ENCODE assay signal across 2 cellular contexts in the genomic region with DNA sequence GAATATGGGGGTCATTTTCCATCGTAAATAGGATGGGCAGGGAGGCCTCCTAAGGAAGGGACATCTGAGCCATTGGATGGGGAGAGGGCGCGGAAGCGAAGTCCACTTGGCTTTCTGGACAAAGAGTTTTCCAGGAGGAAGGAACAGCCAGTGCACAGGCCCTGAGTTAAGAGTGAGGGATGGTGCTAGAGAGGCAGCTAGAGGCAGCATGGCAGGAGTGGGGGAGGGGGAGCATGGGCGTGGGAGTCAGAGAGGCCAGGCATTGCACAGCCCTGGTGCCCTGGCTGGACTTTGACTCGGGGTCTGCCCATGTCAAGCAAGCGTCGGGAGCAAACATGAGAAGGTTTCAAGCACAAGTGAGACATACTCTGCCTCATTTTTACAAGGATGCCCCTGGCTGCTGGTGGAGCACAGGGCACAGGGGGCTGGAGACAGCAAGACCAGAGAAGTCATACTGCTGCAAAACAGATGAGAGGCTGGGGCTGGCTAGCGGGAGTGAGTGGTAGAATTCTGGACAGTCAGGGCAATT.
TF ChIP-seq lines count a peak whose summit lies in the region.

No MANE protein-coding gene starts in this region.

TF ChIP-seq in K562, 482 proteins besides CTCF, POLR2A, EP300 and RAD21 (continued from another document and continues in another):
- no peak for TF ChIP-seq ZNF655 (CRISPR knock-in tag; IDR thresholded peaks at IDR 0.05)
- TF ChIP-seq CHD2 (IDR thresholded peaks at IDR 0.05; ENCODE audit: low read depth, low read length): 0 out of 2 replicates have a peak, but pooled peaks have one; percentile 3
- 0 out of 4 replicates have a peak, but pooled peaks of 1 of the 2 experiments have one; percentile 13 for TF ChIP-seq UBTF (IDR thresholded peaks at IDR 0.05; ENCODE audit: borderline replicate concordance in 1 of 2, low read depth in 2 of 2, low read length in 2 of 2)
- no peak for TF ChIP-seq ZNF589 (CRISPR knock-in tag; IDR thresholded peaks at IDR 0.05; ENCODE audit: low read depth)
- TF ChIP-seq, protein P1, sequence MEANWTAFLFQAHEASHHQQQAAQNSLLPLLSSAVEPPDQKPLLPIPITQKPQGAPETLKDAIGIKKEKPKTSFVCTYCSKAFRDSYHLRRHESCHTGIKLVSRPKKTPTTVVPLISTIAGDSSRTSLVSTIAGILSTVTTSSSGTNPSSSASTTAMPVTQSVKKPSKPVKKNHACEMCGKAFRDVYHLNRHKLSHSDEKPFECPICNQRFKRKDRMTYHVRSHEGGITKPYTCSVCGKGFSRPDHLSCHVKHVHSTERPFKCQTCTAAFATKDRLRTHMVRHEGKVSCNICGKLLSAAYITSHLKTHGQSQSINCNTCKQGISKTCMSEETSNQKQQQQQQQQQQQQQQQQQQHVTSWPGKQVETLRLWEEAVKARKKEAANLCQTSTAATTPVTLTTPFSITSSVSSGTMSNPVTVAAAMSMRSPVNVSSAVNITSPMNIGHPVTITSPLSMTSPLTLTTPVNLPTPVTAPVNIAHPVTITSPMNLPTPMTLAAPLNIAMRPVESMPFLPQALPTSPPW (CRISPR knock-in tag; IDR thresholded peaks at IDR 0.05): no peak
- 0 out of 2 replicates have a peak, but pooled peaks have one; percentile 6 for TF ChIP-seq MAFK (IDR thresholded peaks at IDR 0.05; ENCODE audit: low read length)

TF ChIP-seq in liver, 16 proteins besides CTCF, POLR2A, EP300 and RAD21 (continued from another document):
- TF ChIP-seq, protein P2, sequence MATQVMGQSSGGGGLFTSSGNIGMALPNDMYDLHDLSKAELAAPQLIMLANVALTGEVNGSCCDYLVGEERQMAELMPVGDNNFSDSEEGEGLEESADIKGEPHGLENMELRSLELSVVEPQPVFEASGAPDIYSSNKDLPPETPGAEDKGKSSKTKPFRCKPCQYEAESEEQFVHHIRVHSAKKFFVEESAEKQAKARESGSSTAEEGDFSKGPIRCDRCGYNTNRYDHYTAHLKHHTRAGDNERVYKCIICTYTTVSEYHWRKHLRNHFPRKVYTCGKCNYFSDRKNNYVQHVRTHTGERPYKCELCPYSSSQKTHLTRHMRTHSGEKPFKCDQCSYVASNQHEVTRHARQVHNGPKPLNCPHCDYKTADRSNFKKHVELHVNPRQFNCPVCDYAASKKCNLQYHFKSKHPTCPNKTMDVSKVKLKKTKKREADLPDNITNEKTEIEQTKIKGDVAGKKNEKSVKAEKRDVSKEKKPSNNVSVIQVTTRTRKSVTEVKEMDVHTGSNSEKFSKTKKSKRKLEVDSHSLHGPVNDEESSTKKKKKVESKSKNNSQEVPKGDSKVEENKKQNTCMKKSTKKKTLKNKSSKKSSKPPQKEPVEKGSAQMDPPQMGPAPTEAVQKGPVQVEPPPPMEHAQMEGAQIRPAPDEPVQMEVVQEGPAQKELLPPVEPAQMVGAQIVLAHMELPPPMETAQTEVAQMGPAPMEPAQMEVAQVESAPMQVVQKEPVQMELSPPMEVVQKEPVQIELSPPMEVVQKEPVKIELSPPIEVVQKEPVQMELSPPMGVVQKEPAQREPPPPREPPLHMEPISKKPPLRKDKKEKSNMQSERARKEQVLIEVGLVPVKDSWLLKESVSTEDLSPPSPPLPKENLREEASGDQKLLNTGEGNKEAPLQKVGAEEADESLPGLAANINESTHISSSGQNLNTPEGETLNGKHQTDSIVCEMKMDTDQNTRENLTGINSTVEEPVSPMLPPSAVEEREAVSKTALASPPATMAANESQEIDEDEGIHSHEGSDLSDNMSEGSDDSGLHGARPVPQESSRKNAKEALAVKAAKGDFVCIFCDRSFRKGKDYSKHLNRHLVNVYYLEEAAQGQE (IDR thresholded peaks at IDR 0.05): no peak
- TF ChIP-seq HNF4A (conservative IDR thresholded peaks at IDR 0.05) (peak; percentile 77 to 86), EGR1 (IDR thresholded peaks at IDR 0.05; ENCODE audit: low read depth in 2 of 2) (no peak)
- TF ChIP-seq, protein P3, sequence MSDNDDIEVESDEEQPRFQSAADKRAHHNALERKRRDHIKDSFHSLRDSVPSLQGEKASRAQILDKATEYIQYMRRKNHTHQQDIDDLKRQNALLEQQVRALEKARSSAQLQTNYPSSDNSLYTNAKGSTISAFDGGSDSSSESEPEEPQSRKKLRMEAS (IDR thresholded peaks at IDR 0.05): no peak
